8 cellular contexts compared by ENCODE assay signal in genomic region chr4:5051692-5052423, GRCh38. TPM values are rescaled to one million over a fixed set of nuclear protein-coding genes. Genes with fewer than 3 reads are reported as not detected.
DNase-seq lines count a peak whose midpoint lies in the region; ATAC-seq, FAIRE-seq and TF ChIP-seq lines count a peak whose summit lies in the region.

No MANE protein-coding gene starts in this region.

- ATAC-seq in PC-3: no peak; the same call in 1 of the 2 replicates

- CTCF ChIA-PET in CD4-positive, alpha-beta memory T cell (lab: Charles Lee; ENCODE audit: partially characterized antibody): no interaction called here
- CTCF ChIA-PET in PC-3 (lab: Charles Lee): interaction anchor here (0.7 kb wide), 1 partner anchor 396 kb away, joined by 4 read pairs; no protein-coding TSS in a partner anchor

- no peaks in the 10 kb centered on the region for H3K36me3 Mint-ChIP-seq in CD4-positive, alpha-beta memory T cell
- peaks cover 3% of the 10 kb centered on the region for H3K36me3 Mint-ChIP-seq in osteocyte (ENCODE audit: unreplicated experiment)

- H3K27me3 ChIP-seq in CD4-positive, alpha-beta memory T cell (ENCODE audit: insufficient read depth, low read length): no peaks in the 10 kb centered on the region
- no peaks in the 10 kb centered on the region for H3K27me3 ChIP-seq in PC-3 (ENCODE audit: low read length)

- no peaks in the 10 kb centered on the region for H4K20me1 ChIP-seq in PC-3 (ENCODE audit: low read length)

- peaks cover 31 to 32% of the 10 kb centered on the region in 2 donors for H3K27me3 Mint-ChIP-seq in CD4-positive, alpha-beta memory T cell
- no peaks in the 10 kb centered on the region for H3K27me3 Mint-ChIP-seq in osteocyte (ENCODE audit: unreplicated experiment)

- no peak for TF ChIP-seq POLR2A in GM12892 (IDR thresholded peaks at IDR 0.05; ENCODE audit: low read depth, low read length)

- no peaks in the 10 kb centered on the region for H3K9me3 ChIP-seq in CD4-positive, alpha-beta memory T cell (ENCODE audit: control insufficient read depth in 1 of 2, low read length in 2 of 2)
- no peaks in the 10 kb centered on the region for H3K9me3 ChIP-seq in PC-3 (ENCODE audit: low read length)

- peak overlapping the region; percentile 50; the same call in 1 of the 2 replicates for H3K9ac ChIP-seq in PC-3 (ENCODE audit: low read length)

- no peaks in the 10 kb centered on the region for H3K79me2 ChIP-seq in PC-3 (ENCODE audit: low read length)

- H3K27ac Mint-ChIP-seq in CD4-positive, alpha-beta memory T cell: no peak overlapping the region
- H3K27ac Mint-ChIP-seq in osteocyte (ENCODE audit: unreplicated experiment): peak overlapping the region; percentile 85

- H3K27ac ChIP-seq in CD4-positive, alpha-beta memory T cell (ENCODE audit: low read depth, low read length): no peak overlapping the region
- no peak overlapping the region for H3K27ac ChIP-seq in PC-3 (ENCODE audit: low read length)

- no peak for FAIRE-seq in GM12892 (lab: Jason Lieb, UNC)

- peaks cover 3 to 24% (median 10%) of the 10 kb centered on the region in 4 donors for H3K4me1 Mint-ChIP-seq in CD4-positive, alpha-beta memory T cell
- H3K4me1 Mint-ChIP-seq in osteocyte (ENCODE audit: unreplicated experiment): peaks cover 35% of the 10 kb centered on the region

- H2AFZ ChIP-seq in PC-3 (ENCODE audit: low read length): peak overlapping the region; percentile 57; the same call in 1 of the 2 replicates

- no peaks in the 10 kb centered on the region for H3K9me2 ChIP-seq in PC-3 (replicated peaks; ENCODE audit: low read length)

- no peak for DNase-seq in CD4-positive, alpha-beta memory T cell
- no peak for DNase-seq in PC-3
- peak in 1 of 2 donors; percentile 29 for DNase-seq in foreskin fibroblast
- peak; percentile 88 for DNase-seq in osteocyte (ENCODE audit: extremely low spot score, unreplicated experiment)
- DNase-seq in GM12892 (ENCODE audit: insufficient read length): no peak
- no peak for DNase-seq in NCI-H2171 treated with DMSO at 0.1 percent for 48 hours (lab: John Stamatoyannopoulos, UW)
- no peak for DNase-seq in NCI-H128 (lab: John Stamatoyannopoulos, UW; ENCODE audit: unreplicated experiment)
- DNase-seq in NCI-H187 (lab: John Stamatoyannopoulos, UW): no peak

- no peaks in the 10 kb centered on the region for H3F3A ChIP-seq in PC-3 (ENCODE audit: low read length, unreplicated experiment)

- POLR2A ChIA-PET in CD4-positive, alpha-beta memory T cell (lab: Charles Lee; ENCODE audit: partially characterized antibody): no interaction called here
- POLR2A ChIA-PET in PC-3 (lab: Charles Lee; ENCODE audit: unreplicated experiment): no interaction called here

- H3K4me2 ChIP-seq in PC-3 (ENCODE audit: low read length): peak overlapping the region; percentile 78

- peaks cover 0 to 3% (median 0%) of the 10 kb centered on the region in 8 donors for H3K9me3 Mint-ChIP-seq in CD4-positive, alpha-beta memory T cell
- H3K9me3 Mint-ChIP-seq in osteocyte (ENCODE audit: unreplicated experiment): no peaks in the 10 kb centered on the region

- H3K4me1 ChIP-seq in CD4-positive, alpha-beta memory T cell (ENCODE audit: insufficient read depth, low read length): peaks cover 9% of the 10 kb centered on the region
- H3K4me1 ChIP-seq in PC-3 (ENCODE audit: insufficient read depth, low read length): peaks cover 5% of the 10 kb centered on the region; the same call in 1 of the 2 replicates

- no peak for TF ChIP-seq CTCF in PC-3 (conservative IDR thresholded peaks at IDR 0.05; ENCODE audit: low read depth, low read length)
- no peak for TF ChIP-seq CTCF in foreskin fibroblast (IDR thresholded peaks at IDR 0.05; ENCODE audit: low read depth, low read length)
- no peak for TF ChIP-seq CTCF in osteocyte (IDR thresholded peaks at IDR 0.05)

- peak overlapping the region in 5 of 8 donors; percentile 33 to 52 (median 35) for H3K4me3 Mint-ChIP-seq in CD4-positive, alpha-beta memory T cell
- H3K4me3 Mint-ChIP-seq in osteocyte (ENCODE audit: unreplicated experiment): peak overlapping the region; percentile 94

- intact Hi-C loops in CD4-positive, alpha-beta memory T cell (cut with micrococcal nuclease): no loop called here
- intact Hi-C loops in PC-3 (cut with micrococcal nuclease): loop anchor here (1.0 to 5.0 kb wide), 2 partner anchors 55 to 326 kb away; no protein-coding TSS in a partner anchor

- BruUV-seq in PC-3 (replicated peaks; lab: Mats Ljungman, UMichigan): no TSS peak

- peak overlapping the region in 1 of 2 donors; percentile 28 for H3K4me3 ChIP-seq in CD4-positive, alpha-beta memory T cell (ENCODE audit: low read length in 2 of 2)
- peak overlapping the region; percentile 65; the same call in 1 of the 2 replicates for H3K4me3 ChIP-seq in PC-3 (ENCODE audit: low read length)
- peak overlapping the region; percentile 53 to 73 for H3K4me3 ChIP-seq in foreskin fibroblast (ENCODE audit: low read depth in 1 of 2, low read length in 2 of 2)

- no peaks in the 10 kb centered on the region for H3K36me3 ChIP-seq in CD4-positive, alpha-beta memory T cell (ENCODE audit: insufficient read depth, low read length)
- H3K36me3 ChIP-seq in PC-3 (ENCODE audit: low read depth, low read length): no peaks in the 10 kb centered on the region

RNA-seq across cellular contexts. Expression of gene STK32B, which starts 0.6 kb away (rescaled TPM):
- not detected for total RNA-seq in CD4-positive, alpha-beta memory T cell
- not detected for polyA plus RNA-seq in CD4-positive, alpha-beta memory T cell
- 1.1 TPM in 2 replicates for total RNA-seq in PC-3 (2014; rRNA removed)
- total RNA-seq in osteocyte: 44.3 and 46.9 TPM in 2 replicates
- not detected for polyA plus RNA-seq in GM12892 (2012; ENCODE audit: missing spikeins)

RNA-seq across cellular contexts. Expression of gene CYTL1, which starts 32.6 kb away (rescaled TPM):
- total RNA-seq in CD4-positive, alpha-beta memory T cell: not detected
- polyA plus RNA-seq in CD4-positive, alpha-beta memory T cell: not detected
- total RNA-seq in PC-3 (2014; rRNA removed): not detected in 2 replicates
- 82.4 and 86.8 TPM in 2 replicates for total RNA-seq in osteocyte
- polyA plus RNA-seq in GM12892 (2012; ENCODE audit: missing spikeins): not detected

Comparison
In these comparisons a context has a peak if more than half of its experiments do, and no peak if none do; other contexts are left out.
1. RNA of gene STK32B, which starts 0.6 kb away (total RNA-seq): 44.3 to 46.9 TPM in osteocyte; 1.1 TPM in PC-3 and not detected in CD4-positive, alpha-beta memory T cell; every median in the first group is over 10 times any median in the second.
2. RNA of gene CYTL1, which starts 32.6 kb away (total RNA-seq): 82.4 to 86.8 TPM in osteocyte; not detected in CD4-positive, alpha-beta memory T cell and not detected in PC-3; every median in the first group is over 10 times any median in the second.